In genomic region chr4:113052379-113052951, GRCh38 we compare ENCODE assay signal across 8 cellular contexts. TPM values are rescaled to one million over a fixed set of nuclear protein-coding genes. Genes with fewer than 3 reads are reported as not detected.
DNase-seq lines count a peak whose midpoint lies in the region; ATAC-seq lines count a peak whose summit lies in the region.

No MANE protein-coding gene starts in this region.

- peaks cover 4% of the 10 kb centered on the region for H3K27me3 Mint-ChIP-seq in activated CD4-positive, alpha-beta memory T cell treated with anti-CD3 and anti-CD28 coated beads for 36 hours

- in situ Hi-C loops in ACHN (cut with HindIII; ENCODE audit: low pct_ligation_motif_present, low pct_unique_long_range_greater_than_20kb, low sequenced_read_pairs), result no loop called here

- intact Hi-C loops in activated CD4-positive, alpha-beta memory T cell treated with anti-CD3 and anti-CD28 coated beads for 36 hours (cut with micrococcal nuclease), result no loop called here
- intact Hi-C loops in left colon (cut with DNase I, micrococcal nuclease), result no loop called here

- no peaks in the 10 kb centered on the region for H3K4me1 Mint-ChIP-seq in activated CD4-positive, alpha-beta memory T cell treated with anti-CD3 and anti-CD28 coated beads for 36 hours (ENCODE audit: low read depth)

- no peaks in the 10 kb centered on the region for H3K9me3 Mint-ChIP-seq in activated CD4-positive, alpha-beta memory T cell treated with anti-CD3 and anti-CD28 coated beads for 36 hours

- DNase-seq in ACHN (peak; percentile 90), left colon (no peak), GDM1 (lab: John Stamatoyannopoulos, UW) (no peak), NCI-H526 treated with DMSO at 0.1 percent for 48 hours (lab: John Stamatoyannopoulos, UW) (no peak)
- peak; percentile 14 for DNase-seq in activated CD4-positive, alpha-beta memory T cell treated with anti-CD3 and anti-CD28 coated beads for 36 hours
- DNase-seq in activated CD4-positive, alpha-beta T cell treated with anti-CD3 and anti-CD28 coated beads for 48 hours, result no peak

- POLR2A ChIA-PET in activated CD4-positive, alpha-beta memory T cell treated with anti-CD3 and anti-CD28 coated beads for 36 hours (lab: Charles Lee), result no interaction called here

- CTCF ChIA-PET in activated CD4-positive, alpha-beta memory T cell treated with anti-CD3 and anti-CD28 coated beads for 36 hours (lab: Charles Lee), result no interaction called here

- no peaks in the 10 kb centered on the region for H3K36me3 Mint-ChIP-seq in activated CD4-positive, alpha-beta memory T cell treated with anti-CD3 and anti-CD28 coated beads for 36 hours

- no peak overlapping the region for H3K27ac Mint-ChIP-seq in activated CD4-positive, alpha-beta memory T cell treated with anti-CD3 and anti-CD28 coated beads for 36 hours

- ATAC-seq in GM19023 (IDR thresholded peaks at IDR 0.05; ENCODE audit: unreplicated experiment) (peak; percentile 97), HG03280 (IDR thresholded peaks at IDR 0.05; ENCODE audit: unreplicated experiment) (peak; percentile 95), left colon (no peak)

- no peak overlapping the region for H3K4me3 Mint-ChIP-seq in activated CD4-positive, alpha-beta memory T cell treated with anti-CD3 and anti-CD28 coated beads for 36 hours

RNA-seq across cellular contexts. Expression of gene ANK2, which starts 3.0 kb away (rescaled TPM):
- total RNA-seq in activated CD4-positive, alpha-beta memory T cell treated with anti-CD3 and anti-CD28 coated beads for 36 hours, result 1 to 10 TPM in 1 of 2 experiments, under 1 TPM in 1; 0.82 to 1.2 TPM
- total RNA-seq in left colon, result 10 to 100 TPM in 1 of 2 donors, 1 to 10 TPM in 1; 7.4 to 15.1 TPM

Comparison
In these comparisons a context has a peak if more than half of its experiments do, and no peak if none do; other contexts are left out.
1. DNase-seq: peak in ACHN (single experiment) and activated CD4-positive, alpha-beta memory T cell treated with anti-CD3 and anti-CD28 coated beads for 36 hours (single experiment); none in left colon (0 of 2), GDM1 (single experiment), NCI-H526 treated with DMSO at 0.1 percent for 48 hours (single experiment) and activated CD4-positive, alpha-beta T cell treated with anti-CD3 and anti-CD28 coated beads for 48 hours (single experiment).